ENCODE assay signal across 26 cellular contexts in genomic region chr10:8187171-8187666, GRCh38.
"Had no signal": no experiment of that assay in that cellular context is flagged by ENCODE, and none has a peak within 500 bp of the region (broad histone marks: within the 10 kb centered on the region; RNA-seq: fewer than 3 reads in every experiment).

No MANE protein-coding gene starts in this region.

- DNase-seq: activated B cell treated with CpG ODN at 0.5 μM for 24 hours; activated CD4-positive, alpha-beta memory T cell treated with anti-CD3 and anti-CD28 coated beads for 36 hours; activated CD4-positive, alpha-beta T cell treated with anti-CD3 and anti-CD28 coated beads, Interleukin-2, amount 10 ng/mL, durations not matched to agents 24 days and 14 days; activated CD8-positive, alpha-beta memory T cell treated with anti-CD3 and anti-CD28 coated beads, Interleukin-2, amount 10 ng/mL, durations not matched to agents 7 days and 5 days; activated CD8-positive, alpha-beta memory T cell treated with anti-CD3 and anti-CD28 coated beads, Interleukin-2, amount 50 U/mL, for 4 hours; activated CD8-positive, alpha-beta T cell treated with anti-CD3 and anti-CD28 coated beads, Interleukin-2, amount 10 ng/mL, durations not matched to agents 7 days and 5 days; activated effector memory CD4-positive, alpha-beta T cell treated with anti-CD3 and anti-CD28 coated beads, Interleukin-2, amount 50 U/mL, for 16 hours; activated naive CD4-positive, alpha-beta T cell treated with anti-CD3 and anti-CD28 coated beads for 36 hours; activated naive CD8-positive, alpha-beta T cell treated with anti-CD3 and anti-CD28 coated beads for 36 hours; activated naive CD8-positive, alpha-beta T cell treated with anti-CD3 and anti-CD28 coated beads, Interleukin-2, amount 50 U/mL, for 24 hours; activated T-cell treated with anti-CD3 and anti-CD28 coated beads, Interleukin-2, amount 50 U/mL, for 1 hour; activated T-cell treated with anti-CD3 and anti-CD28 coated beads, Interleukin-2, amount 50 U/mL, for 48 hours; adrenal gland; brain microvascular endothelial cell; dorsolateral prefrontal cortex; effector memory CD4-positive, alpha-beta T cell; endodermal cell; foreskin melanocyte; heart right ventricle; T-helper 1 cell; T-helper 17 cell; T1000; WERI-Rb-1 had no signal

- H3K4me3 ChIP-seq: adrenal gland, ascending aorta, coronary artery, dorsolateral prefrontal cortex, gastroesophageal sphincter, heart right ventricle had no signal
